ENCODE assay signal across 21 cellular contexts in the genomic region with DNA sequence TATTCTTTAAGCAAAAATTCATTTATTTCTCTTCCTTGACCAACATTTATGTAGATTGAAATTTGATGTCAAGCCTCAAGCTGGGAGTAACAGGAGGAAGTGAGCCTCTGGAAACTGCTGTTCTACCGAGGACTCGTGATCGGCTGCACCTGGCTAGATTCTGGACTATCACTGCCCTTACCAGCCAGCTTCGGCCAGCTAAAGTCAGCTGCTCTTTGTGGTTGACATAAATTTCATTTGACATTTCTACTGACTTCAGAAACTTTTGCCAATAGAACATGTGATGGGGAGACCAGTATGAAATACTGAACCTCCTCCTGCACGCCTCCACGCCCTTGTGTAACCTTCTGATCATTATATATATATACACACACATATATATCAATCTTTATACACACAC.
"Had no signal": no experiment of that assay in that cellular context is flagged by ENCODE, and none has a peak within 500 bp of the region (broad histone marks: within the 10 kb centered on the region; RNA-seq: fewer than 3 reads in every experiment).

No MANE protein-coding gene starts in this region.

- H3K27ac ChIP-seq: adrenal gland, ovary, SJCRH30 had no signal

- H3K4me3 ChIP-seq: adrenal gland, lung, ovary, SJCRH30, transverse colon had no signal

- H3K27me3 ChIP-seq: adrenal gland, ovary, SJCRH30, transverse colon had no signal

- H3K36me3 Mint-ChIP-seq: activated naive CD4-positive, alpha-beta T cell treated with anti-CD3 and anti-CD28 coated beads, Interleukin-2, amount 50 U/mL, for 72 hours had no signal

- H3K9me3 Mint-ChIP-seq: dendritic cell treated with granulocyte-macrophage colony-stimulating factor and Interleukin-4, amounts not matched to agents 40 ng/mL and 50 ng/mL, for 4 days; T-helper 1 cell treated with Interleukin-12 subunit alpha and Interleukin-12 subunit beta and Interleukin-4 antibody, amounts not matched to agents 30 μg/mL and 1 μg/mL, for 36 hours had no signal

- DNase-seq: activated CD4-positive, alpha-beta T cell treated with anti-CD3 and anti-CD28 coated beads, Interleukin-2, amount 50 U/mL, for 1 hour; activated gamma-delta T cell treated with Interleukin-2 at 50 U/mL for 16 hours; effector CD8-positive, alpha-beta T cell; hippocampal formation; left cardiac atrium; midbrain; SJCRH30; stimulated activated CD4-positive, alpha-beta T cell treated with anti-CD3 and anti-CD28 coated beads, Interleukin-12 subunit alpha, Interleukin-12 subunit beta, amount 100 ng/mL, for 4 hours; stimulated activated CD4-positive, alpha-beta T cell treated with anti-CD3 and anti-CD28 coated beads, Interleukin-2, amount 100 ng/mL, for 24 hours; stimulated activated naive CD8-positive, alpha-beta T cell treated with anti-CD3 and anti-CD28 coated beads, Interleukin-15, Interleukin-2, amounts not matched to agents 100 U/mL and 50 U/mL, for 24 hours; transverse colon had no signal

- FAIRE-seq: astrocyte, bronchial epithelial cell, islet of Langerhans had no signal

- ATAC-seq: activated CD4-positive, CD25-positive, alpha-beta regulatory T cell treated with anti-CD3 and anti-CD28 coated beads, Interleukin-2, amount 50 U/mL, for 24 hours; activated naive CD4-positive, alpha-beta T cell treated with anti-CD3 and anti-CD28 coated beads, Interleukin-2, amount 50 U/mL, for 72 hours; left cardiac atrium; stimulated activated naive CD8-positive, alpha-beta T cell treated with anti-CD3 and anti-CD28 coated beads, Interleukin-15, Interleukin-2, amounts not matched to agents 100 U/mL and 50 U/mL, for 24 hours had no signal

- H3K4me1 ChIP-seq: adrenal gland, SJCRH30 had no signal

- H3K4me3 Mint-ChIP-seq: dendritic cell treated with granulocyte-macrophage colony-stimulating factor and Interleukin-4, amounts not matched to agents 40 ng/mL and 50 ng/mL, for 4 days; T-helper 1 cell treated with Interleukin-12 subunit alpha and Interleukin-12 subunit beta and Interleukin-4 antibody, amounts not matched to agents 30 μg/mL and 1 μg/mL, for 36 hours had no signal

- H3K36me3 ChIP-seq: adrenal gland, ovary, SJCRH30, transverse colon had no signal

- H3K27ac Mint-ChIP-seq: activated naive CD4-positive, alpha-beta T cell treated with anti-CD3 and anti-CD28 coated beads, Interleukin-2, amount 50 U/mL, for 72 hours; dendritic cell treated with granulocyte-macrophage colony-stimulating factor and Interleukin-4, amounts not matched to agents 40 ng/mL and 50 ng/mL, for 4 days; T-helper 1 cell treated with Interleukin-12 subunit alpha and Interleukin-12 subunit beta and Interleukin-4 antibody, amounts not matched to agents 30 μg/mL and 1 μg/mL, for 36 hours had no signal

- H3K9me3 ChIP-seq: adrenal gland, ovary, SJCRH30, transverse colon had no signal
